In genomic region chr3:17233398-17233800, GRCh38 we compare ENCODE assay signal across 8 cellular contexts.
DNase-seq lines count a peak whose midpoint lies in the region; ATAC-seq and TF ChIP-seq lines count a peak whose summit lies in the region.

No MANE protein-coding gene starts in this region.

- H3K4me1 ChIP-seq in RWPE2 (ENCODE audit: insufficient read depth, poor library complexity, severe bottlenecking) (no peaks in the 10 kb centered on the region), iPS DF 6.9 (ENCODE audit: control insufficient read depth, insufficient read depth, low read length) (no peaks in the 10 kb centered on the region)

- no CpG with 5 or more reads among the region's 3 CpGs for WGBS in iPS DF 6.9 (ENCODE audit: insufficient coverage, insufficient read length)

- peak; percentile 11 for DNase-seq in activated CD8-positive, alpha-beta memory T cell treated with anti-CD3 and anti-CD28 coated beads, Interleukin-2, amount 50 U/mL, for 1 hour (ENCODE audit: extremely low read depth)
- no peak for DNase-seq in activated CD8-positive, alpha-beta memory T cell treated with anti-CD3 and anti-CD28 coated beads for 24 hours
- DNase-seq in KBM-7: peak; percentile 68
- DNase-seq in RWPE2 (ENCODE audit: low spot score): no peak
- DNase-seq in astrocyte of the spinal cord (ENCODE audit: low read depth, low spot score): peak; percentile 67
- peak; percentile 16 for DNase-seq in iPS DF 6.9 (ENCODE audit: low read depth, low spot score)
- peak; percentile 4 to 11 for DNase-seq in stimulated activated CD4-positive, alpha-beta T cell treated with anti-CD3 and anti-CD28 coated beads, Interleukin-15, amount 100 ng/mL, for 48 hours (ENCODE audit: low read depth in 2 of 2)

- in situ Hi-C loops in KBM-7 (cut with MboI; ENCODE audit: low pct_unique_long_range_greater_than_20kb, low sequenced_read_pairs) (no loop called here), astrocyte of the spinal cord (cut with HindIII; ENCODE audit: low sequenced_read_pairs) (no loop called here)

- H3K27me3 ChIP-seq in RWPE2 (ENCODE audit: insufficient read depth, poor library complexity, severe bottlenecking) (no peaks in the 10 kb centered on the region), iPS DF 6.9 (ENCODE audit: control insufficient read depth, insufficient read depth, low read length) (no peaks in the 10 kb centered on the region)

- no peaks in the 10 kb centered on the region for H3K9me3 ChIP-seq in RWPE2 (ENCODE audit: severe bottlenecking)
- no peaks in the 10 kb centered on the region for H3K9me3 ChIP-seq in iPS DF 6.9 (ENCODE audit: control insufficient read depth, insufficient read depth, low read length)

- ATAC-seq in GM21786 (IDR thresholded peaks at IDR 0.05; ENCODE audit: unreplicated experiment) (peak; percentile 84), RWPE2 (ENCODE audit: low read depth) (peak; percentile 89)

- TF ChIP-seq CTCF in RWPE2 (IDR thresholded peaks at IDR 0.05; ENCODE audit: poor library complexity, severe bottlenecking): peak; percentile 72
- peak; percentile 64 for TF ChIP-seq CTCF in astrocyte of the spinal cord (IDR thresholded peaks at IDR 0.05; ENCODE audit: low read depth, low read length)

- H3K27ac ChIP-seq in RWPE2 (ENCODE audit: poor library complexity, severe bottlenecking) (no peak overlapping the region), iPS DF 6.9 (ENCODE audit: low read length) (no peak overlapping the region)

- H3K36me3 ChIP-seq in RWPE2 (ENCODE audit: low read depth) (peaks cover 10% of the 10 kb centered on the region), iPS DF 6.9 (ENCODE audit: control insufficient read depth, insufficient read depth, low read length) (no peaks in the 10 kb centered on the region)

- H3K4me3 ChIP-seq in RWPE2 (ENCODE audit: severe bottlenecking) (no peak overlapping the region), astrocyte of the spinal cord (ENCODE audit: low read depth, low read length) (no peak overlapping the region), iPS DF 6.9 (ENCODE audit: low read length) (no peak overlapping the region)

Comparison
In these comparisons a context has a peak if more than half of its experiments do, and no peak if none do; other contexts are left out.
1. DNase-seq: peak in activated CD8-positive, alpha-beta memory T cell treated with anti-CD3 and anti-CD28 coated beads, Interleukin-2, amount 50 U/mL, for 1 hour (single experiment), KBM-7 (single experiment), astrocyte of the spinal cord (single experiment), iPS DF 6.9 (single experiment) and stimulated activated CD4-positive, alpha-beta T cell treated with anti-CD3 and anti-CD28 coated beads, Interleukin-15, amount 100 ng/mL, for 48 hours (2 of 2); none in activated CD8-positive, alpha-beta memory T cell treated with anti-CD3 and anti-CD28 coated beads for 24 hours (single experiment) and RWPE2 (single experiment).